In genomic region chr11:75492181-75492820, GRCh38 we compare ENCODE assay signal across 8 cellular contexts. TPM values are rescaled to one million over a fixed set of nuclear protein-coding genes. Genes with fewer than 3 reads are reported as not detected.
DNase-seq lines count a peak whose midpoint lies in the region; ATAC-seq, FAIRE-seq and TF ChIP-seq lines count a peak whose summit lies in the region.

No MANE protein-coding gene starts in this region.

- FAIRE-seq in astrocyte (lab: Jason Lieb, UNC): no peak
- no peak for FAIRE-seq in kidney (lab: Jason Lieb, UNC)

- H3K4me3 Mint-ChIP-seq in Calu3 (ENCODE audit: low read depth, unreplicated experiment): no peak overlapping the region
- H3K4me3 Mint-ChIP-seq in astrocyte (ENCODE audit: unreplicated experiment): no peak overlapping the region

- H4K20me1 ChIP-seq in astrocyte (ENCODE audit: insufficient read depth, low read length): no peaks in the 10 kb centered on the region

- H3K4me3 ChIP-seq in astrocyte (ENCODE audit: insufficient read depth, low read depth, low read length) (no peak overlapping the region), gastroesophageal sphincter (no peak overlapping the region), kidney (ENCODE audit: low read length in 2 of 2) (no peak overlapping the region)

- H3K36me3 ChIP-seq in astrocyte (ENCODE audit: insufficient read depth, low read length) (no peaks in the 10 kb centered on the region), gastroesophageal sphincter (no peaks in the 10 kb centered on the region), kidney (ENCODE audit: control insufficient read depth in 1 of 2, insufficient read depth in 2 of 2, low read length in 2 of 2) (no peaks in the 10 kb centered on the region)

- CTCF ChIA-PET in Calu3 (lab: Charles Lee): no interaction called here

- no peak for TF ChIP-seq CTCF in Calu3 (IDR thresholded peaks at IDR 0.05; ENCODE audit: unreplicated experiment)
- no peak for TF ChIP-seq CTCF in astrocyte (IDR thresholded peaks at IDR 0.05; ENCODE audit: insufficient read depth, low read depth, low read length)
- no peak for TF ChIP-seq CTCF in gastroesophageal sphincter (IDR thresholded peaks at IDR 0.05)
- TF ChIP-seq CTCF in kidney (IDR thresholded peaks at IDR 0.05; ENCODE audit: borderline replicate concordance, extremely low read depth, insufficient read depth): no peak

- peak overlapping the region; percentile 10 for H3K4me2 ChIP-seq in astrocyte (ENCODE audit: low read length)

- peak overlapping the region; percentile 50 for H2AFZ ChIP-seq in astrocyte (ENCODE audit: low read depth, low read length)

- no peak overlapping the region for H3K27ac Mint-ChIP-seq in Calu3 (ENCODE audit: unreplicated experiment)
- H3K27ac Mint-ChIP-seq in astrocyte (ENCODE audit: unreplicated experiment): no peak overlapping the region

- ATAC-seq in HG02852 (IDR thresholded peaks at IDR 0.05; ENCODE audit: unreplicated experiment) (peak; percentile 56), gastroesophageal sphincter (no peak), HG02884 (IDR thresholded peaks at IDR 0.05; ENCODE audit: unreplicated experiment) (no peak)

- H3K4me1 Mint-ChIP-seq in Calu3 (ENCODE audit: low read depth, unreplicated experiment) (peaks cover 13% of the 10 kb centered on the region), astrocyte (ENCODE audit: low read depth, unreplicated experiment) (peaks cover 26% of the 10 kb centered on the region)

- intact Hi-C loops in Calu3 (cut with micrococcal nuclease; ENCODE audit: unreplicated experiment): no loop called here
- intact Hi-C loops in kidney (cut with DNase I): no loop called here

- H3K27ac ChIP-seq in astrocyte (ENCODE audit: low read depth, low read length) (no peak overlapping the region), gastroesophageal sphincter (no peak overlapping the region), kidney (ENCODE audit: low read depth in 2 of 2, low read length in 2 of 2) (no peak overlapping the region)

- H3K36me3 Mint-ChIP-seq in Calu3 (ENCODE audit: insufficient read depth, unreplicated experiment): no peaks in the 10 kb centered on the region
- no peaks in the 10 kb centered on the region for H3K36me3 Mint-ChIP-seq in astrocyte (ENCODE audit: low read depth, unreplicated experiment)

- H3K4me1 ChIP-seq in astrocyte (ENCODE audit: insufficient read depth, low read length) (peaks cover 19% of the 10 kb centered on the region), gastroesophageal sphincter (peaks cover 0 to 3% (median 0%) of the 10 kb centered on the region in 3 donors), kidney (ENCODE audit: control insufficient read depth in 1 of 2, insufficient read depth in 1 of 2, low read depth in 1 of 2, low read length in 2 of 2) (no peaks in the 10 kb centered on the region)

- BruUV-seq in Calu3 (replicated peaks; lab: Mats Ljungman, UMichigan): no TSS peak

- H3K9ac ChIP-seq in astrocyte (ENCODE audit: low read length): no peak overlapping the region
- H3K9ac ChIP-seq in kidney (ENCODE audit: low read length in 2 of 2): no peak overlapping the region

- H3K79me2 ChIP-seq in astrocyte (ENCODE audit: insufficient read depth, low read length): no peaks in the 10 kb centered on the region

- H3K9me3 ChIP-seq in astrocyte (ENCODE audit: insufficient read depth, low read depth, low read length) (no peaks in the 10 kb centered on the region), gastroesophageal sphincter (no peaks in the 10 kb centered on the region), kidney (ENCODE audit: control insufficient read depth in 1 of 2, low read length in 2 of 2) (no peaks in the 10 kb centered on the region)

- H3K27me3 Mint-ChIP-seq in Calu3 (ENCODE audit: unreplicated experiment) (no peaks in the 10 kb centered on the region), astrocyte (ENCODE audit: low read depth, unreplicated experiment) (peaks cover 12% of the 10 kb centered on the region)

- TF ChIP-seq POLR2A in gastroesophageal sphincter (IDR thresholded peaks at IDR 0.05): no peak

- no peak for TF ChIP-seq EP300 in gastroesophageal sphincter (IDR thresholded peaks at IDR 0.05)

- WGBS in gastroesophageal sphincter (ENCODE audit: low coverage in 1 of 2), 2 donors: 88 to 100% methylated on average over 2 of the region's 6 CpGs

- DNase-seq in Calu3 (peak; percentile 64), T-helper 2 cell (peak; percentile 20 to 76 (median 33)), astrocyte (ENCODE audit: low read depth) (no peak), kidney (no peak)
- DNase-seq in stimulated activated CD4-positive, alpha-beta T cell treated with anti-CD3 and anti-CD28 coated beads, TNF-alpha, amount 100 ng/mL, for 4 hours (ENCODE audit: low read depth in 3 of 3): peak; percentile 33 to 39 (median 34)

- H3K27me3 ChIP-seq in astrocyte (ENCODE audit: insufficient read depth, low read length): no peaks in the 10 kb centered on the region
- H3K27me3 ChIP-seq in gastroesophageal sphincter: no peaks in the 10 kb centered on the region

- H3K9me3 Mint-ChIP-seq in Calu3 (ENCODE audit: low read depth, unreplicated experiment) (no peaks in the 10 kb centered on the region), astrocyte (ENCODE audit: unreplicated experiment) (no peaks in the 10 kb centered on the region)

RNA-seq across cellular contexts. Expression of gene GDPD5, which starts 33.4 kb away (rescaled TPM):
- total RNA-seq in Calu3 (2022) (7.0 and 7.4 TPM in 2 replicates), astrocyte (6.7 and 9.4 TPM in 2 replicates), gastroesophageal sphincter (1 to 10 TPM; 3.8 to 9.3 (median 6.4) TPM), kidney (11.4 TPM)
- polyA plus RNA-seq in kidney (ENCODE audit: insufficient read depth, low read depth, low replicate concordance): 3.9 TPM

RNA-seq across cellular contexts. Expression of gene KLHL35, which starts 59.3 kb away (rescaled TPM):
- total RNA-seq in Calu3 (2022) (1.3 and 2.1 TPM in 2 replicates), astrocyte (0.77 and 0.87 TPM in 2 replicates), gastroesophageal sphincter (under 1 TPM in 1 of 4 donors, not detected in 3; 0.72 TPM), kidney (1.8 TPM)
- polyA plus RNA-seq in kidney (ENCODE audit: insufficient read depth, low read depth, low replicate concordance): 0.26 TPM

Comparison
In these comparisons a context has a peak if more than half of its experiments do, and no peak if none do; other contexts are left out.
1. DNase-seq: peak in Calu3 (single experiment), T-helper 2 cell (5 of 5) and stimulated activated CD4-positive, alpha-beta T cell treated with anti-CD3 and anti-CD28 coated beads, TNF-alpha, amount 100 ng/mL, for 4 hours (3 of 3); none in astrocyte (single experiment) and kidney (single experiment).